Comparison of ENCODE assay signal across 10 cellular contexts in the genomic region with DNA sequence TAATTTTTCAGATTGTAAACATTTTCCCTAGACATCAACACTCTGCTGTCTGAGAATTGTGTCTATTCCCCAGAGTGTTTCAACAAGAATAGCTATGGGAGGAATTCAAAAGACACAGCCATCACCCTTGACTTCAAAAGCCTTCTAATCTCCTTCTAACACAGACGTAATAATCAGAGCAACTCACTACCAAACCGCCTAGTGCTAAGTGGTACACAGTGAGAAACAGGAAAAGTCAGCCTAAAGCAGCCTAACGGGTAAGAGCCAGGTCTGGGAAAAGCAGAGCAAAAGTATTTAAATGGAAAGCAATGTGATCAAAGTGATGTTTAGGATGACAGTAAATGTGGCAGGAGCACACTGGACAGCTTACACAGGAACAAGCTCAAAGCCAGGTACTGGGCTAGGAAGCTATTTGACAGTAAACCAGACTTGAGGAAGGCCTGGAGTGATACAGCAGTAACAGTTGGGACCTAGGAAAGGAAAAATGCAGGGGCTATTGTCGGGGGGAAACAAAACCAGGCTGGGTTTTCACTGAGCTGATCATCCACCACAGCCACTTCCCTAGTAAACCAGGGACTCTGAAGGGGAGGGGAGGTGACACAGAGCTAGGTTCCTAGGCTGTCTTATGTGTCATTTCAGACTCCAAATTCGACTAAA. TPM values are rescaled to one million over a fixed set of nuclear protein-coding genes. Genes with fewer than 3 reads are reported as not detected.
DNase-seq lines count a peak whose midpoint lies in the region; ATAC-seq and TF ChIP-seq lines count a peak whose summit lies in the region.
"Had no signal": no experiment of that assay in that cellular context is flagged by ENCODE, and none has a peak within 500 bp of the region (broad histone marks: within the 10 kb centered on the region; RNA-seq: fewer than 3 reads in every experiment).

No MANE protein-coding gene starts in this region.

- no peak for TF ChIP-seq CTCF in BE2C (IDR thresholded peaks at IDR 0.05; ENCODE audit: low read depth, low read length)

- intact Hi-C loops in activated T-helper 2 cell treated with anti-CD3 and anti-CD28 coated beads, Interferon-gamma antibody, Interleukin-2, Interleukin-4, amounts not matched to agents 10 μg/mL and 5 μg/mL and 100 μg/mL, durations not matched to agents 14 hours and 24 hours and 36 hours (cut with micrococcal nuclease): no loop called here
- intact Hi-C loops in left ventricle myocardium superior (cut with micrococcal nuclease): no loop called here
- intact Hi-C loops in activated T-helper 1 cell treated with anti-CD3 and anti-CD28 coated beads, Interleukin-12 subunit alpha, Interleukin-12 subunit beta, Interleukin-2, Interleukin-4 antibody, amounts not matched to agents 30 ng/mL and 10 ng/mL and 1 ng/mL, durations not matched to agents 14 hours and 24 hours and 36 hours (cut with micrococcal nuclease): no loop called here

- peaks cover 33% of the 10 kb centered on the region for H3K36me3 ChIP-seq in BE2C

- H3K4me3 Mint-ChIP-seq in activated T-helper 2 cell treated with anti-CD3 and anti-CD28 coated beads, Interferon-gamma antibody, Interleukin-2, Interleukin-4, amounts not matched to agents 10 μg/mL and 5 μg/mL and 100 μg/mL, durations not matched to agents 14 hours and 24 hours and 36 hours (ENCODE audit: low read depth): no peak overlapping the region
- H3K4me3 Mint-ChIP-seq in stimulated activated memory B cell treated with anti-CD40 and anti-IgM and Interleukin-4, amounts not matched to agents 10 μg/mL and 1 μg/mL and 100 μg/mL, for 72 hours: no peak overlapping the region
- no peak overlapping the region for H3K4me3 Mint-ChIP-seq in activated T-helper 1 cell treated with anti-CD3 and anti-CD28 coated beads, Interleukin-12 subunit alpha, Interleukin-12 subunit beta, Interleukin-2, Interleukin-4 antibody, amounts not matched to agents 30 ng/mL and 10 ng/mL and 1 ng/mL, durations not matched to agents 14 hours and 24 hours and 36 hours
- H3K4me3 Mint-ChIP-seq: activated naive CD4-positive, alpha-beta T cell treated with anti-CD3 and anti-CD28 coated beads, Interleukin-2, amount 50 U/mL, for 24 hours had no signal

- no peaks in the 10 kb centered on the region for H3K27me3 Mint-ChIP-seq in activated T-helper 2 cell treated with anti-CD3 and anti-CD28 coated beads, Interferon-gamma antibody, Interleukin-2, Interleukin-4, amounts not matched to agents 10 μg/mL and 5 μg/mL and 100 μg/mL, durations not matched to agents 14 hours and 24 hours and 36 hours (ENCODE audit: low read depth)
- no peaks in the 10 kb centered on the region for H3K27me3 Mint-ChIP-seq in stimulated activated memory B cell treated with anti-CD40 and anti-IgM and Interleukin-4, amounts not matched to agents 10 μg/mL and 1 μg/mL and 100 μg/mL, for 72 hours
- no peaks in the 10 kb centered on the region for H3K27me3 Mint-ChIP-seq in activated T-helper 1 cell treated with anti-CD3 and anti-CD28 coated beads, Interleukin-12 subunit alpha, Interleukin-12 subunit beta, Interleukin-2, Interleukin-4 antibody, amounts not matched to agents 30 ng/mL and 10 ng/mL and 1 ng/mL, durations not matched to agents 14 hours and 24 hours and 36 hours (ENCODE audit: insufficient read depth)

- no peak for DNase-seq in activated T-helper 2 cell treated with anti-CD3 and anti-CD28 coated beads, Interferon-gamma antibody, Interleukin-2, Interleukin-4, amounts not matched to agents 10 μg/mL and 5 μg/mL and 100 μg/mL, durations not matched to agents 14 hours and 24 hours and 36 hours (ENCODE audit: low spot score)
- no peak for DNase-seq in left ventricle myocardium superior
- no peak for DNase-seq in BE2C
- DNase-seq in activated T-helper 1 cell treated with anti-CD3 and anti-CD28 coated beads, Interleukin-12 subunit alpha, Interleukin-12 subunit beta, Interleukin-2, Interleukin-4 antibody, amounts not matched to agents 30 ng/mL and 10 ng/mL and 1 ng/mL, durations not matched to agents 14 hours and 24 hours and 36 hours (ENCODE audit: low spot score): no peak
- DNase-seq: NCI-H2029 had no signal

- no peaks in the 10 kb centered on the region for H3K27me3 ChIP-seq in BE2C

- peaks cover 40% of the 10 kb centered on the region for H3K36me3 Mint-ChIP-seq in activated T-helper 2 cell treated with anti-CD3 and anti-CD28 coated beads, Interferon-gamma antibody, Interleukin-2, Interleukin-4, amounts not matched to agents 10 μg/mL and 5 μg/mL and 100 μg/mL, durations not matched to agents 14 hours and 24 hours and 36 hours (ENCODE audit: low read depth)
- H3K36me3 Mint-ChIP-seq in stimulated activated memory B cell treated with anti-CD40 and anti-IgM and Interleukin-4, amounts not matched to agents 10 μg/mL and 1 μg/mL and 100 μg/mL, for 72 hours: peaks cover 38% of the 10 kb centered on the region
- peaks cover 27% of the 10 kb centered on the region for H3K36me3 Mint-ChIP-seq in activated T-helper 1 cell treated with anti-CD3 and anti-CD28 coated beads, Interleukin-12 subunit alpha, Interleukin-12 subunit beta, Interleukin-2, Interleukin-4 antibody, amounts not matched to agents 30 ng/mL and 10 ng/mL and 1 ng/mL, durations not matched to agents 14 hours and 24 hours and 36 hours (ENCODE audit: low read depth)
- H3K36me3 Mint-ChIP-seq: activated naive CD4-positive, alpha-beta T cell treated with anti-CD3 and anti-CD28 coated beads, Interleukin-2, amount 50 U/mL, for 24 hours had no signal

- H3K9me3 Mint-ChIP-seq in activated T-helper 2 cell treated with anti-CD3 and anti-CD28 coated beads, Interferon-gamma antibody, Interleukin-2, Interleukin-4, amounts not matched to agents 10 μg/mL and 5 μg/mL and 100 μg/mL, durations not matched to agents 14 hours and 24 hours and 36 hours: no peaks in the 10 kb centered on the region
- H3K9me3 Mint-ChIP-seq in stimulated activated memory B cell treated with anti-CD40 and anti-IgM and Interleukin-4, amounts not matched to agents 10 μg/mL and 1 μg/mL and 100 μg/mL, for 72 hours: no peaks in the 10 kb centered on the region
- H3K9me3 Mint-ChIP-seq in activated T-helper 1 cell treated with anti-CD3 and anti-CD28 coated beads, Interleukin-12 subunit alpha, Interleukin-12 subunit beta, Interleukin-2, Interleukin-4 antibody, amounts not matched to agents 30 ng/mL and 10 ng/mL and 1 ng/mL, durations not matched to agents 14 hours and 24 hours and 36 hours: no peaks in the 10 kb centered on the region
- H3K9me3 Mint-ChIP-seq: activated naive CD4-positive, alpha-beta T cell treated with anti-CD3 and anti-CD28 coated beads, Interleukin-2, amount 50 U/mL, for 24 hours had no signal

- no peak overlapping the region for H3K4me3 ChIP-seq in BE2C (ENCODE audit: low read depth, low read length)

- H3K4me1 Mint-ChIP-seq in activated T-helper 2 cell treated with anti-CD3 and anti-CD28 coated beads, Interferon-gamma antibody, Interleukin-2, Interleukin-4, amounts not matched to agents 10 μg/mL and 5 μg/mL and 100 μg/mL, durations not matched to agents 14 hours and 24 hours and 36 hours (ENCODE audit: low read depth): peaks cover 25% of the 10 kb centered on the region
- H3K4me1 Mint-ChIP-seq in stimulated activated memory B cell treated with anti-CD40 and anti-IgM and Interleukin-4, amounts not matched to agents 10 μg/mL and 1 μg/mL and 100 μg/mL, for 72 hours: peaks cover 34% of the 10 kb centered on the region
- H3K4me1 Mint-ChIP-seq in activated T-helper 1 cell treated with anti-CD3 and anti-CD28 coated beads, Interleukin-12 subunit alpha, Interleukin-12 subunit beta, Interleukin-2, Interleukin-4 antibody, amounts not matched to agents 30 ng/mL and 10 ng/mL and 1 ng/mL, durations not matched to agents 14 hours and 24 hours and 36 hours (ENCODE audit: low read depth): peaks cover 23% of the 10 kb centered on the region

- no peaks in the 10 kb centered on the region for H3K9me3 ChIP-seq in BE2C

- peak overlapping the region; percentile 73 for H3K27ac Mint-ChIP-seq in activated T-helper 2 cell treated with anti-CD3 and anti-CD28 coated beads, Interferon-gamma antibody, Interleukin-2, Interleukin-4, amounts not matched to agents 10 μg/mL and 5 μg/mL and 100 μg/mL, durations not matched to agents 14 hours and 24 hours and 36 hours
- H3K27ac Mint-ChIP-seq in stimulated activated memory B cell treated with anti-CD40 and anti-IgM and Interleukin-4, amounts not matched to agents 10 μg/mL and 1 μg/mL and 100 μg/mL, for 72 hours: peak overlapping the region; percentile 29
- no peak overlapping the region for H3K27ac Mint-ChIP-seq in activated T-helper 1 cell treated with anti-CD3 and anti-CD28 coated beads, Interleukin-12 subunit alpha, Interleukin-12 subunit beta, Interleukin-2, Interleukin-4 antibody, amounts not matched to agents 30 ng/mL and 10 ng/mL and 1 ng/mL, durations not matched to agents 14 hours and 24 hours and 36 hours
- H3K27ac Mint-ChIP-seq: activated naive CD4-positive, alpha-beta T cell treated with anti-CD3 and anti-CD28 coated beads, Interleukin-2, amount 50 U/mL, for 24 hours had no signal

- peaks cover 29% of the 10 kb centered on the region for H3K4me1 ChIP-seq in BE2C

- ATAC-seq in HG03108 (IDR thresholded peaks at IDR 0.05; ENCODE audit: unreplicated experiment) (peak; percentile 44), left ventricle myocardium superior (peak; percentile 65), HG03520 (IDR thresholded peaks at IDR 0.05; ENCODE audit: unreplicated experiment) (no peak), GM21723 (IDR thresholded peaks at IDR 0.05; ENCODE audit: unreplicated experiment) (no peak)
- no peak for ATAC-seq in stimulated activated memory B cell treated with anti-CD40 and anti-IgM and Interleukin-4, amounts not matched to agents 10 μg/mL and 1 μg/mL and 100 μg/mL, for 72 hours

RNA-seq across cellular contexts. Expression of gene CORO1C, which starts 29.4 kb away (rescaled TPM):
- 81.5 and 88.8 TPM in 2 replicates for total RNA-seq in activated T-helper 2 cell treated with anti-CD3 and anti-CD28 coated beads, Interferon-gamma antibody, Interleukin-2, Interleukin-4, amounts not matched to agents 10 μg/mL and 5 μg/mL and 100 μg/mL, durations not matched to agents 14 hours and 24 hours and 36 hours
- total RNA-seq in left ventricle myocardium superior: 68.0 TPM
- polyA plus RNA-seq in BE2C (2012; ENCODE audit: insufficient read depth, insufficient read length, low read depth): 86.3 TPM
- total RNA-seq in activated T-helper 1 cell treated with anti-CD3 and anti-CD28 coated beads, Interleukin-12 subunit alpha, Interleukin-12 subunit beta, Interleukin-2, Interleukin-4 antibody, amounts not matched to agents 30 ng/mL and 10 ng/mL and 1 ng/mL, durations not matched to agents 14 hours and 24 hours and 36 hours: 46.1 and 49.7 TPM in 2 replicates

Comparison
In these comparisons a context has a peak if more than half of its experiments do, and no peak if none do; other contexts are left out.
1. ATAC-seq: peak in HG03108 (single experiment) and left ventricle myocardium superior (single experiment); none in stimulated activated memory B cell treated with anti-CD40 and anti-IgM and Interleukin-4, amounts not matched to agents 10 μg/mL and 1 μg/mL and 100 μg/mL, for 72 hours (single experiment), HG03520 (single experiment) and GM21723 (single experiment).